9 cellular contexts compared by ENCODE assay signal in the genomic region with DNA sequence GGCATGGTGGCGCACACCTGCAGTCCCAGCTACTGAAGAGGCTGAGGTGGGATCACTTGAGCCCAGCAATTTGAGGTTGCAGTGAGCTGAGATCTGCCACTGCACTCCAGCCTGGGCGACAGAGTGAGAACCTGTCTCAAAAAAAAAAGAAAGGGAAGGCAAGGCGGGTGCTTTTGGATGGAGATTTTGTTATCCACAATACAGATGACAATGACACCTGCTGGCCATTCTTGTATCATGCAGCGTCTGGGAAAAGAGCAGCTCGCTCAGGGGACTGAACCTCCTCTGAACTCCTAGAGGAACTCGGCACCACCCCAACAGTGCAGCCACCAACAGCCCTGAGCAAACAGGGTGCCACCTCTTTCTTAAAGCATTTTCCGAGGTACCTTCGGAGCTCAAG. TPM values are rescaled to one million over a fixed set of nuclear protein-coding genes. Genes with fewer than 3 reads are reported as not detected.
DNase-seq lines count a peak whose midpoint lies in the region; ATAC-seq and TF ChIP-seq lines count a peak whose summit lies in the region.
"Had no signal": no experiment of that assay in that cellular context is flagged by ENCODE, and none has a peak within 500 bp of the region (broad histone marks: within the 10 kb centered on the region; RNA-seq: fewer than 3 reads in every experiment).

No MANE protein-coding gene starts in this region.

- H3K4me1 ChIP-seq in OCI-LY7 (ENCODE audit: insufficient read depth, low read length, poor library complexity, severe bottlenecking): no peaks in the 10 kb centered on the region

- H3K36me3 Mint-ChIP-seq in chondrocyte (ENCODE audit: low read depth) (peaks cover 9% of the 10 kb centered on the region), mesothelial cell of epicardium (peaks cover 10% of the 10 kb centered on the region)

- CTCF ChIA-PET in OCI-LY7 (lab: Charles Lee; ENCODE audit: unreplicated experiment): no interaction called here

- H3K4me2 ChIP-seq in OCI-LY7 (ENCODE audit: low read length): no peak overlapping the region

- H3K36me3 ChIP-seq in OCI-LY7 (ENCODE audit: insufficient read depth, low read length): peaks cover 97% of the 10 kb centered on the region

- BruUV-seq in OCI-LY7 (replicated peaks; lab: Mats Ljungman, UMichigan): no TSS peak

- no peak overlapping the region for H2AFZ ChIP-seq in OCI-LY7 (ENCODE audit: low read length)

- no peak overlapping the region for H3K27ac ChIP-seq in OCI-LY7 (ENCODE audit: low read depth, low read length, poor library complexity, severe bottlenecking)

- peaks cover 9% of the 10 kb centered on the region for H3K4me1 Mint-ChIP-seq in chondrocyte (ENCODE audit: low read depth)
- H3K4me1 Mint-ChIP-seq in mesothelial cell of epicardium: no peaks in the 10 kb centered on the region

- no peaks in the 10 kb centered on the region for H3K9me2 ChIP-seq in OCI-LY7 (ENCODE audit: insufficient read depth, low read length)

- DNase-seq in AG10803 (ENCODE audit: low read depth): peak; percentile 54
- peak; percentile 46 for DNase-seq in GM12865 (ENCODE audit: low read depth)
- peak; percentile 44 for DNase-seq in OCI-LY7 (ENCODE audit: low spot score)
- DNase-seq in chondrocyte (ENCODE audit: low spot score): no peak
- DNase-seq in mesothelial cell of epicardium (ENCODE audit: low spot score in 2 of 2, unreplicated experiment in 2 of 2): no peak
- DNase-seq in occipital lobe (lab: John Stamatoyannopoulos, UW): no peak
- no peak for DNase-seq in activated CD8-positive, alpha-beta memory T cell treated with anti-CD3 and anti-CD28 coated beads for 24 hours

- H3K4me3 Mint-ChIP-seq in chondrocyte (ENCODE audit: unreplicated experiment) (no peak overlapping the region), mesothelial cell of epicardium (no peak overlapping the region)
- H3K4me3 Mint-ChIP-seq: stimulated activated naive CD8-positive, alpha-beta T cell treated with anti-CD3 and anti-CD28 coated beads, Interleukin-15, Interleukin-2, amounts not matched to agents 100 ng/mL and 50 ng/mL, for 24 hours had no signal

- no peak overlapping the region for H3K4me3 ChIP-seq in AG10803 (ENCODE audit: low read length)
- H3K4me3 ChIP-seq in GM12865 (ENCODE audit: low read depth, low read length): no peak overlapping the region
- no peak overlapping the region for H3K4me3 ChIP-seq in OCI-LY7 (ENCODE audit: low read depth, low read length, poor library complexity, severe bottlenecking)

- no peaks in the 10 kb centered on the region for H4K20me1 ChIP-seq in OCI-LY7 (ENCODE audit: insufficient read depth, low read length)

- H3K9me3 ChIP-seq in OCI-LY7 (ENCODE audit: low read length): no peaks in the 10 kb centered on the region

- no peak for ATAC-seq in GM21717 (IDR thresholded peaks at IDR 0.05; ENCODE audit: unreplicated experiment)

- H3K27ac Mint-ChIP-seq in chondrocyte (ENCODE audit: unreplicated experiment) (no peak overlapping the region), mesothelial cell of epicardium (no peak overlapping the region)
- H3K27ac Mint-ChIP-seq: stimulated activated naive CD8-positive, alpha-beta T cell treated with anti-CD3 and anti-CD28 coated beads, Interleukin-15, Interleukin-2, amounts not matched to agents 100 ng/mL and 50 ng/mL, for 24 hours had no signal

- H3K27me3 Mint-ChIP-seq in chondrocyte (ENCODE audit: low read depth): no peaks in the 10 kb centered on the region
- no peaks in the 10 kb centered on the region for H3K27me3 Mint-ChIP-seq in mesothelial cell of epicardium (ENCODE audit: low read depth)
- H3K27me3 Mint-ChIP-seq: stimulated activated naive CD8-positive, alpha-beta T cell treated with anti-CD3 and anti-CD28 coated beads, Interleukin-15, Interleukin-2, amounts not matched to agents 100 ng/mL and 50 ng/mL, for 24 hours had no signal

- H3K79me2 ChIP-seq in OCI-LY7 (ENCODE audit: insufficient read depth, low read depth, low read length): no peaks in the 10 kb centered on the region

- intact Hi-C loops in OCI-LY7 (cut with micrococcal nuclease; ENCODE audit: unreplicated experiment): loop anchor here (5.0 kb wide), 1 partner anchor 275 kb away; no protein-coding TSS in a partner anchor

- TF ChIP-seq CTCF in AG10803 (conservative IDR thresholded peaks at IDR 0.05; ENCODE audit: low read length): peak; percentile 69
- TF ChIP-seq CTCF in GM12865 (IDR thresholded peaks at IDR 0.05; ENCODE audit: insufficient read depth, low read depth, low read length, missing control alignments): peak; percentile 43
- peak; percentile 73 for TF ChIP-seq CTCF in OCI-LY7 (conservative IDR thresholded peaks at IDR 0.05; ENCODE audit: low read length)
- peak; percentile 83 for TF ChIP-seq CTCF in chondrocyte (IDR thresholded peaks at IDR 0.05)
- peak; percentile 65 for TF ChIP-seq CTCF in mesothelial cell of epicardium (IDR thresholded peaks at IDR 0.05; ENCODE audit: unreplicated experiment)

- POLR2A ChIA-PET in OCI-LY7 (lab: Charles Lee): interaction anchor here (0.6 kb wide), 1 partner anchor 19 kb away, joined by 3 read pairs; no protein-coding TSS in a partner anchor

- no peaks in the 10 kb centered on the region for H3K9me3 Mint-ChIP-seq in chondrocyte (ENCODE audit: low read depth)
- no peaks in the 10 kb centered on the region for H3K9me3 Mint-ChIP-seq in mesothelial cell of epicardium
- H3K9me3 Mint-ChIP-seq: stimulated activated naive CD8-positive, alpha-beta T cell treated with anti-CD3 and anti-CD28 coated beads, Interleukin-15, Interleukin-2, amounts not matched to agents 100 ng/mL and 50 ng/mL, for 24 hours had no signal

RNA-seq across cellular contexts. Expression of a gene that starts 22.8 kb away (rescaled TPM):
- total RNA-seq in OCI-LY7 (2014; rRNA removed; shearing (Covaris generic)): 47.3 and 50.7 TPM in 2 replicates
- 74.1 and 107 TPM in 2 replicates for total RNA-seq in OCI-LY7 (2022)
- total RNA-seq in chondrocyte: 7.8 to 9.5 TPM (median 8.2 TPM) in 3 replicates
- total RNA-seq in mesothelial cell of epicardium: 11.9 to 14.7 TPM (median 13.3 TPM) in 3 replicates
- total RNA-seq in occipital lobe: 1.9 TPM

RNA-seq across cellular contexts. Expression of a gene that starts 23.1 kb away (rescaled TPM):
- total RNA-seq in OCI-LY7 (2014; rRNA removed; shearing (Covaris generic)): 74.7 and 84.9 TPM in 2 replicates
- total RNA-seq in OCI-LY7 (2022) (144 and 150 TPM in 2 replicates), chondrocyte (90.8 to 98.1 TPM (median 94.6 TPM) in 3 replicates), mesothelial cell of epicardium (86.0 to 90.8 TPM (median 87.7 TPM) in 3 replicates), occipital lobe (24.0 TPM)

RNA-seq across cellular contexts. Expression of a gene that starts 25.8 kb away (rescaled TPM):
- 0.32 TPM in 1 of 2 replicates, not detected in the other for total RNA-seq in OCI-LY7 (2014; rRNA removed; shearing (Covaris generic))
- 1.2 TPM in 2 replicates for total RNA-seq in OCI-LY7 (2022)
- 4.9 to 10.6 TPM (median 6.1 TPM) in 3 replicates for total RNA-seq in chondrocyte
- 38.8 to 43.0 TPM (median 40.9 TPM) in 3 replicates for total RNA-seq in mesothelial cell of epicardium
- 7.8 TPM for total RNA-seq in occipital lobe

Comparison
In these comparisons a context has a peak if more than half of its experiments do, and no peak if none do; other contexts are left out.
1. DNase-seq: peak in AG10803 (single experiment), GM12865 (single experiment) and OCI-LY7 (single experiment); none in chondrocyte (single experiment), mesothelial cell of epicardium (0 of 2), occipital lobe (single experiment) and activated CD8-positive, alpha-beta memory T cell treated with anti-CD3 and anti-CD28 coated beads for 24 hours (single experiment).
2. Peak in every context shown above with its lines, with median percentiles within 50 percentile points of each other: CTCF ChIP-seq.